1 cellular context compared by ENCODE assay signal in genomic region chrX:323721-324628, GRCh38.
TF ChIP-seq lines count a peak whose summit lies in the region.

No MANE protein-coding gene starts in this region.

TF ChIP-seq in HepG2, 621 proteins besides CTCF, POLR2A, EP300 and RAD21 (continued from another document and continues in another):
- TF ChIP-seq ZNF609 (CRISPR knock-in tag; IDR thresholded peaks at IDR 0.05; ENCODE audit: borderline replicate concordance): no peak
- TF ChIP-seq ZNF552 (CRISPR knock-in tag; IDR thresholded peaks at IDR 0.05; ENCODE audit: borderline replicate concordance): no peak
- no peak for TF ChIP-seq NFRKB (IDR thresholded peaks at IDR 0.05)
- no peak for TF ChIP-seq CENPT (CRISPR knock-in tag; IDR thresholded peaks at IDR 0.05; ENCODE audit: low read depth)
- peak; percentile 71; the same call in 1 of the 2 replicates for TF ChIP-seq ZFP90 (CRISPR knock-in tag; IDR thresholded peaks at IDR 0.05; ENCODE audit: borderline replicate concordance)
- TF ChIP-seq ZNF775 (CRISPR knock-in tag; IDR thresholded peaks at IDR 0.05; ENCODE audit: borderline replicate concordance): no peak
- no peak for TF ChIP-seq FOXC1 (CRISPR knock-in tag; IDR thresholded peaks at IDR 0.05; ENCODE audit: borderline replicate concordance)
- TF ChIP-seq, protein P1, sequence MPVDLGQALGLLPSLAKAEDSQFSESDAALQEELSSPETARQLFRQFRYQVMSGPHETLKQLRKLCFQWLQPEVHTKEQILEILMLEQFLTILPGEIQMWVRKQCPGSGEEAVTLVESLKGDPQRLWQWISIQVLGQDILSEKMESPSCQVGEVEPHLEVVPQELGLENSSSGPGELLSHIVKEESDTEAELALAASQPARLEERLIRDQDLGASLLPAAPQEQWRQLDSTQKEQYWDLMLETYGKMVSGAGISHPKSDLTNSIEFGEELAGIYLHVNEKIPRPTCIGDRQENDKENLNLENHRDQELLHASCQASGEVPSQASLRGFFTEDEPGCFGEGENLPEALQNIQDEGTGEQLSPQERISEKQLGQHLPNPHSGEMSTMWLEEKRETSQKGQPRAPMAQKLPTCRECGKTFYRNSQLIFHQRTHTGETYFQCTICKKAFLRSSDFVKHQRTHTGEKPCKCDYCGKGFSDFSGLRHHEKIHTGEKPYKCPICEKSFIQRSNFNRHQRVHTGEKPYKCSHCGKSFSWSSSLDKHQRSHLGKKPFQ (CRISPR knock-in tag; IDR thresholded peaks at IDR 0.05; ENCODE audit: insufficient replicate concordance): no peak
- TF ChIP-seq TAF15 (IDR thresholded peaks at IDR 0.05; ENCODE audit: low read depth, low read length, poor library complexity, severe bottlenecking): no peak
- TF ChIP-seq MED13 (CRISPR knock-in tag; IDR thresholded peaks at IDR 0.05): no peak
- TF ChIP-seq, protein P2, sequence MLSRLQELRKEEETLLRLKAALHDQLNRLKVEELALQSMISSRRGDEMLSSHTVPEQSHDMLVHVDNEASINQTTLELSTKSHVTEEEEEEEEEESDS (CRISPR knock-in tag; IDR thresholded peaks at IDR 0.05; ENCODE audit: borderline replicate concordance): no peak
- no peak for TF ChIP-seq ZNF496 (CRISPR knock-in tag; IDR thresholded peaks at IDR 0.05; ENCODE audit: insufficient replicate concordance)
- TF ChIP-seq PITX1 (CRISPR knock-in tag; IDR thresholded peaks at IDR 0.05): no peak
- no peak for TF ChIP-seq GZF1 (CRISPR knock-in tag; IDR thresholded peaks at IDR 0.05)
- TF ChIP-seq ZNF446 (CRISPR knock-in tag; IDR thresholded peaks at IDR 0.05): no peak
- TF ChIP-seq ZNF101 (CRISPR knock-in tag; IDR thresholded peaks at IDR 0.05; ENCODE audit: borderline replicate concordance, low read depth): no peak
- TF ChIP-seq TRAFD1 (CRISPR knock-in tag; IDR thresholded peaks at IDR 0.05; ENCODE audit: borderline replicate concordance): no peak
- TF ChIP-seq ZNF230 (CRISPR knock-in tag; IDR thresholded peaks at IDR 0.05): no peak
- peak; percentile 39; the same call in 1 of the 2 replicates for TF ChIP-seq ZNF574 (CRISPR knock-in tag; IDR thresholded peaks at IDR 0.05)
- no peak for TF ChIP-seq CREB1 (IDR thresholded peaks at IDR 0.05)
- TF ChIP-seq CREB1 (CRISPR knock-in tag; IDR thresholded peaks at IDR 0.05): no peak
- TF ChIP-seq ZBTB20 (CRISPR knock-in tag; IDR thresholded peaks at IDR 0.05; ENCODE audit: borderline replicate concordance, low read depth): no peak
- TF ChIP-seq ZMYM4 (CRISPR knock-in tag; IDR thresholded peaks at IDR 0.05): no peak
- TF ChIP-seq ZSCAN12 (CRISPR knock-in tag; IDR thresholded peaks at IDR 0.05): no peak
- no peak for TF ChIP-seq ZNF34 (CRISPR knock-in tag; IDR thresholded peaks at IDR 0.05; ENCODE audit: borderline replicate concordance)
- TF ChIP-seq SRSF4 (IDR thresholded peaks at IDR 0.05; ENCODE audit: low read depth, low read length, poor library complexity, severe bottlenecking): no peak
- TF ChIP-seq, protein P3, sequence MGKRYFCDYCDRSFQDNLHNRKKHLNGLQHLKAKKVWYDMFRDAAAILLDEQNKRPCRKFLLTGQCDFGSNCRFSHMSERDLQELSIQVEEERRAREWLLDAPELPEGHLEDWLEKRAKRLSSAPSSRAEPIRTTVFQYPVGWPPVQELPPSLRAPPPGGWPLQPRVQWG (CRISPR knock-in tag; IDR thresholded peaks at IDR 0.05; ENCODE audit: borderline replicate concordance, low read depth): no peak
- no peak for TF ChIP-seq ZBTB1 (CRISPR knock-in tag; IDR thresholded peaks at IDR 0.05; ENCODE audit: borderline replicate concordance)
- TF ChIP-seq, protein P4, sequence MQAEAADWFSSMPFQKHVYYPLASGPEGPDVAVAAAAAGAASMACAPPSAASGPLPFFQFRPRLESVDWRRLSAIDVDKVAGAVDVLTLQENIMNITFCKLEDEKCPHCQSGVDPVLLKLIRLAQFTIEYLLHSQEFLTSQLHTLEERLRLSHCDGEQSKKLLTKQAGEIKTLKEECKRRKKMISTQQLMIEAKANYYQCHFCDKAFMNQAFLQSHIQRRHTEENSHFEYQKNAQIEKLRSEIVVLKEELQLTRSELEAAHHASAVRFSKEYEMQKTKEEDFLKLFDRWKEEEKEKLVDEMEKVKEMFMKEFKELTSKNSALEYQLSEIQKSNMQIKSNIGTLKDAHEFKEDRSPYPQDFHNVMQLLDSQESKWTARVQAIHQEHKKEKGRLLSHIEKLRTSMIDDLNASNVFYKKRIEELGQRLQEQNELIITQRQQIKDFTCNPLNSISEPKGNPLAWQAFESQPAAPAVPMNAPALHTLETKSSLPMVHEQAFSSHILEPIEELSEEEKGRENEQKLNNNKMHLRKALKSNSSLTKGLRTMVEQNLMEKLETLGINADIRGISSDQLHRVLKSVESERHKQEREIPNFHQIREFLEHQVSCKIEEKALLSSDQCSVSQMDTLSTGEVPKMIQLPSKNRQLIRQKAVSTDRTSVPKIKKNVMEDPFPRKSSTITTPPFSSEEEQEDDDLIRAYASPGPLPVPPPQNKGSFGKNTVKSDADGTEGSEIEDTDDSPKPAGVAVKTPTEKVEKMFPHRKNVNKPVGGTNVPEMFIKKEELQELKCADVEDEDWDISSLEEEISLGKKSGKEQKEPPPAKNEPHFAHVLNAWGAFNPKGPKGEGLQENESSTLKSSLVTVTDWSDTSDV (CRISPR knock-in tag; IDR thresholded peaks at IDR 0.05): no peak
- TF ChIP-seq GFI1 (CRISPR knock-in tag; IDR thresholded peaks at IDR 0.05; ENCODE audit: borderline replicate concordance): no peak
- TF ChIP-seq ZC3H4 (CRISPR knock-in tag; IDR thresholded peaks at IDR 0.05; ENCODE audit: borderline replicate concordance): no peak
- no peak for TF ChIP-seq HES4 (CRISPR knock-in tag; IDR thresholded peaks at IDR 0.05; ENCODE audit: borderline replicate concordance)
- no peak for TF ChIP-seq ZNF24 (IDR thresholded peaks at IDR 0.05)
- TF ChIP-seq REPIN1 (CRISPR knock-in tag; IDR thresholded peaks at IDR 0.05; ENCODE audit: borderline replicate concordance, low read depth): peak; percentile 42; the same call in 1 of the 2 replicates
- no peak for TF ChIP-seq ZFP1 (CRISPR knock-in tag; IDR thresholded peaks at IDR 0.05)
- TF ChIP-seq PAWR (CRISPR knock-in tag; IDR thresholded peaks at IDR 0.05; ENCODE audit: borderline replicate concordance): no peak
- TF ChIP-seq HOXD1 (CRISPR knock-in tag; IDR thresholded peaks at IDR 0.05): no peak
- no peak for TF ChIP-seq TEAD3 (CRISPR knock-in tag; optimal IDR thresholded peaks at IDR 0.05; ENCODE audit: borderline replicate concordance)
- TF ChIP-seq NBN (conservative IDR thresholded peaks at IDR 0.05): no peak
- 0 out of 2 replicates have a peak, but pooled peaks have one; percentile 33 for TF ChIP-seq HIC2 (CRISPR knock-in tag; IDR thresholded peaks at IDR 0.05; ENCODE audit: low read depth)
- no peak for TF ChIP-seq ZNF878 (CRISPR knock-in tag; IDR thresholded peaks at IDR 0.05)
- TF ChIP-seq GMEB1 (CRISPR knock-in tag; IDR thresholded peaks at IDR 0.05; ENCODE audit: borderline replicate concordance): no peak; the same call in 1 of the 2 replicates
- TF ChIP-seq ZNF512 (CRISPR knock-in tag; IDR thresholded peaks at IDR 0.05): no peak
- no peak for TF ChIP-seq KDM6A (CRISPR knock-in tag; IDR thresholded peaks at IDR 0.05; ENCODE audit: low read depth)
- 0 out of 2 replicates have a peak, but pooled peaks have one; percentile 27 for TF ChIP-seq FOSL2 (CRISPR knock-in tag; IDR thresholded peaks at IDR 0.05)
- peak; percentile 23 for TF ChIP-seq XRCC5 (optimal IDR thresholded peaks at IDR 0.05; ENCODE audit: low read length)
- no peak for TF ChIP-seq ZNF607 (CRISPR knock-in tag; IDR thresholded peaks at IDR 0.05; ENCODE audit: borderline replicate concordance)
